Comparison of ENCODE assay signal across 1 cellular context in the genomic region with DNA sequence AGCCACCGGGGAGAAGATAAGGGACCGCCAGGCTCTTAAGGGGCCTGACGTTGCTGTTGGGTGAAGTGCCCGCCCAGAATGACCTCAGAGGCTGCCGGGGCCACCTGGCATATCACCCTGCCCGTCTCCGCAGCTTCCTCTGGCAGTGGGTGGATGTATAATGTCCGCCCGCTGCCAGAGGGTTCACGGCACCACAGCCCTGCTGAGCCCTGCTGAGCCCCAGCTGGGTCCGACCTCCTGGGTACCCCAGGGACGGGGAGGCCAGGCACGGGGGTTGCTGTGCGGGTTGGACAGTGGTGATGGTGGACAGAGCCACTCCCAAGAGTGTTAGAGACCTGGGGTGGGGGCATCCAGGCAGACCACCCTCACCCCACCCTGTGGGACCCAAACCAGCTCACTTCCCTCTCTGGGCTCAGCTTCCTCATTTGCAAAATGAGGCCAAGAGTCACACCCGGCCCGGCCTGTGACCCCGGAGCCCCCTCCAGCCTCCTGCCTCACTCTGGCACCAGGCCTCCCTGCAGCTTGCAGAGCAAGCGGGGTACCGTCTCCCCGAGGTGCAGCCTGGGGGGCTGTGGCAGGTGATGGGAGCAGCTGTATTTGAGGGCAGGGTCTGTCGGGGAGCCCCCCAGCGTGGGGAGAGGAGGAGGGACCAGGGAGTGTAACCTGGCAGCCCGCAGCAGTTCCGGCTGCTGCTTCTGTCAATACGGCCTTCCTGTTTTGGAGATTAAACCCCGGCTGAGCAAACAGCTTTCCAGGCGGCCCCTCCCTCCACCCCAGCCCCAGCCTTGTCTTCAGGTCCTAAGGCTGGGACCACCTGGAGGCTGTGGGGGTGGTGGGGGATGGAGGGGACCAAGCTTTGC.
TF ChIP-seq lines count a peak whose summit lies in the region.

No MANE protein-coding gene starts in this region.

TF ChIP-seq in HepG2, 621 proteins besides CTCF, POLR2A, EP300 and RAD21 (continues in another document):
- TF ChIP-seq HNF4A (CRISPR knock-in tag; IDR thresholded peaks at IDR 0.05): 0 out of 2 replicates have a peak, but pooled peaks have one; percentile 28
- TF ChIP-seq, protein P1, sequence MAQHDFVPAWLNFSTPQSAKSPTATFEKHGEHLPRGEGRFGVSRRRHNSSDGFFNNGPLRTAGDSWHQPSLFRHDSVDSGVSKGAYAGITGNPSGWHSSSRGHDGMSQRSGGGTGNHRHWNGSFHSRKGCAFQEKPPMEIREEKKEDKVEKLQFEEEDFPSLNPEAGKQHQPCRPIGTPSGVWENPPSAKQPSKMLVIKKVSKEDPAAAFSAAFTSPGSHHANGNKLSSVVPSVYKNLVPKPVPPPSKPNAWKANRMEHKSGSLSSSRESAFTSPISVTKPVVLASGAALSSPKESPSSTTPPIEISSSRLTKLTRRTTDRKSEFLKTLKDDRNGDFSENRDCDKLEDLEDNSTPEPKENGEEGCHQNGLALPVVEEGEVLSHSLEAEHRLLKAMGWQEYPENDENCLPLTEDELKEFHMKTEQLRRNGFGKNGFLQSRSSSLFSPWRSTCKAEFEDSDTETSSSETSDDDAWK (CRISPR knock-in tag; IDR thresholded peaks at IDR 0.05): no peak
- no peak for TF ChIP-seq ZNF614 (CRISPR knock-in tag; IDR thresholded peaks at IDR 0.05; ENCODE audit: borderline replicate concordance)
- TF ChIP-seq, protein P2, sequence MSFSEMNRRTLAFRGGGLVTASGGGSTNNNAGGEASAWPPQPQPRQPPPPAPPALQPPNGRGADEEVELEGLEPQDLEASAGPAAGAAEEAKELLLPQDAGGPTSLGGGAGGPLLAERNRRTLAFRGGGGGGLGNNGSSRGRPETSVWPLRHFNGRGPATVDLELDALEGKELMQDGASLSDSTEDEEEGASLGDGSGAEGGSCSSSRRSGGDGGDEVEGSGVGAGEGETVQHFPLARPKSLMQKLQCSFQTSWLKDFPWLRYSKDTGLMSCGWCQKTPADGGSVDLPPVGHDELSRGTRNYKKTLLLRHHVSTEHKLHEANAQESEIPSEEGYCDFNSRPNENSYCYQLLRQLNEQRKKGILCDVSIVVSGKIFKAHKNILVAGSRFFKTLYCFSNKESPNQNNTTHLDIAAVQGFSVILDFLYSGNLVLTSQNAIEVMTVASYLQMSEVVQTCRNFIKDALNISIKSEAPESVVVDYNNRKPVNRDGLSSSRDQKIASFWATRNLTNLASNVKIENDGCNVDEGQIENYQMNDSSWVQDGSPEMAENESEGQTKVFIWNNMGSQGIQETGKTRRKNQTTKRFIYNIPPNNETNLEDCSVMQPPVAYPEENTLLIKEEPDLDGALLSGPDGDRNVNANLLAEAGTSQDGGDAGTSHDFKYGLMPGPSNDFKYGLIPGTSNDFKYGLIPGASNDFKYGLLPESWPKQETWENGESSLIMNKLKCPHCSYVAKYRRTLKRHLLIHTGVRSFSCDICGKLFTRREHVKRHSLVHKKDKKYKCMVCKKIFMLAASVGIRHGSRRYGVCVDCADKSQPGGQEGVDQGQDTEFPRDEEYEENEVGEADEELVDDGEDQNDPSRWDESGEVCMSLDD (CRISPR knock-in tag; IDR thresholded peaks at IDR 0.05; ENCODE audit: borderline replicate concordance): peak; percentile 60; the same call in 1 of the 2 replicates
- TF ChIP-seq, protein P3, sequence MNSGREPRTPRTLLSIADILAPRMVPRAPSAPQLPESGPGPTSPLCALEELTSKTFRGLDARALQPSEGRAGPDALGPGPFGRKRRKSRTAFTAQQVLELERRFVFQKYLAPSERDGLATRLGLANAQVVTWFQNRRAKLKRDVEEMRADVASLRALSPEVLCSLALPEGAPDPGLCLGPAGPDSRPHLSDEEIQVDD (CRISPR knock-in tag; IDR thresholded peaks at IDR 0.05; ENCODE audit: borderline replicate concordance): no peak
- TF ChIP-seq HOXA5 (CRISPR knock-in tag; IDR thresholded peaks at IDR 0.05): no peak
- TF ChIP-seq, protein P4, sequence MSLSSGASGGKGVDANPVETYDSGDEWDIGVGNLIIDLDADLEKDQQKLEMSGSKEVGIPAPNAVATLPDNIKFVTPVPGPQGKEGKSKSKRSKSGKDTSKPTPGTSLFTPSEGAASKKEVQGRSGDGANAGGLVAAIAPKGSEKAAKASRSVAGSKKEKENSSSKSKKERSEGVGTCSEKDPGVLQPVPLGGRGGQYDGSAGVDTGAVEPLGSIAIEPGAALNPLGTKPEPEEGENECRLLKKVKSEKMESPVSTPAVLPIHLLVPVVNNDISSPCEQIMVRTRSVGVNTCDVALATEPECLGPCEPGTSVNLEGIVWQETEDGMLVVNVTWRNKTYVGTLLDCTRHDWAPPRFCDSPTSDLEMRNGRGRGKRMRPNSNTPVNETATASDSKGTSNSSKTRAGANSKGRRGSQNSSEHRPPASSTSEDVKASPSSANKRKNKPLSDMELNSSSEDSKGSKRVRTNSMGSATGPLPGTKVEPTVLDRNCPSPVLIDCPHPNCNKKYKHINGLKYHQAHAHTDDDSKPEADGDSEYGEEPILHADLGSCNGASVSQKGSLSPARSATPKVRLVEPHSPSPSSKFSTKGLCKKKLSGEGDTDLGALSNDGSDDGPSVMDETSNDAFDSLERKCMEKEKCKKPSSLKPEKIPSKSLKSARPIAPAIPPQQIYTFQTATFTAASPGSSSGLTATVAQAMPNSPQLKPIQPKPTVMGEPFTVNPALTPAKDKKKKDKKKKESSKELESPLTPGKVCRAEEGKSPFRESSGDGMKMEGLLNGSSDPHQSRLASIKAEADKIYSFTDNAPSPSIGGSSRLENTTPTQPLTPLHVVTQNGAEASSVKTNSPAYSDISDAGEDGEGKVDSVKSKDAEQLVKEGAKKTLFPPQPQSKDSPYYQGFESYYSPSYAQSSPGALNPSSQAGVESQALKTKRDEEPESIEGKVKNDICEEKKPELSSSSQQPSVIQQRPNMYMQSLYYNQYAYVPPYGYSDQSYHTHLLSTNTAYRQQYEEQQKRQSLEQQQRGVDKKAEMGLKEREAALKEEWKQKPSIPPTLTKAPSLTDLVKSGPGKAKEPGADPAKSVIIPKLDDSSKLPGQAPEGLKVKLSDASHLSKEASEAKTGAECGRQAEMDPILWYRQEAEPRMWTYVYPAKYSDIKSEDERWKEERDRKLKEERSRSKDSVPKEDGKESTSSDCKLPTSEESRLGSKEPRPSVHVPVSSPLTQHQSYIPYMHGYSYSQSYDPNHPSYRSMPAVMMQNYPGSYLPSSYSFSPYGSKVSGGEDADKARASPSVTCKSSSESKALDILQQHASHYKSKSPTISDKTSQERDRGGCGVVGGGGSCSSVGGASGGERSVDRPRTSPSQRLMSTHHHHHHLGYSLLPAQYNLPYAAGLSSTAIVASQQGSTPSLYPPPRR (CRISPR knock-in tag; IDR thresholded peaks at IDR 0.05; ENCODE audit: borderline replicate concordance): peak; percentile 75
- no peak for TF ChIP-seq ZNF776 (CRISPR knock-in tag; IDR thresholded peaks at IDR 0.05)
- no peak for TF ChIP-seq FOXP1 (IDR thresholded peaks at IDR 0.05)
- peak; percentile 39; the same call in 1 of the 2 replicates for TF ChIP-seq FOXP1 (CRISPR knock-in tag; IDR thresholded peaks at IDR 0.05)
- no peak for TF ChIP-seq SOX6 (IDR thresholded peaks at IDR 0.05)
- peak; percentile 63 for TF ChIP-seq SOX6 (CRISPR knock-in tag; IDR thresholded peaks at IDR 0.05)
- no peak for TF ChIP-seq ZBTB21 (CRISPR knock-in tag; IDR thresholded peaks at IDR 0.05)
- TF ChIP-seq REPIN1 (CRISPR knock-in tag; IDR thresholded peaks at IDR 0.05; ENCODE audit: borderline replicate concordance, low read depth): no peak
- TF ChIP-seq HNRNPH1 (optimal IDR thresholded peaks at IDR 0.05; ENCODE audit: low read depth, low read length): no peak
- 0 out of 2 replicates have a peak, but pooled peaks have one; percentile 41 for TF ChIP-seq SNAPC2 (CRISPR knock-in tag; IDR thresholded peaks at IDR 0.05)
- TF ChIP-seq NR2F6 (IDR thresholded peaks at IDR 0.05): peak; percentile 75
- peak; percentile 61 for TF ChIP-seq NR2F6 (CRISPR knock-in tag; IDR thresholded peaks at IDR 0.05)
- TF ChIP-seq, protein P5, sequence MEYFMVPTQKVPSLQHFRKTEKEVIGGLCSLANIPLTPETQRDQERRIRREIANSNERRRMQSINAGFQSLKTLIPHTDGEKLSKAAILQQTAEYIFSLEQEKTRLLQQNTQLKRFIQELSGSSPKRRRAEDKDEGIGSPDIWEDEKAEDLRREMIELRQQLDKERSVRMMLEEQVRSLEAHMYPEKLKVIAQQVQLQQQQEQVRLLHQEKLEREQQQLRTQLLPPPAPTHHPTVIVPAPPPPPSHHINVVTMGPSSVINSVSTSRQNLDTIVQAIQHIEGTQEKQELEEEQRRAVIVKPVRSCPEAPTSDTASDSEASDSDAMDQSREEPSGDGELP (IDR thresholded peaks at IDR 0.05; ENCODE audit: borderline replicate concordance, low read depth): peak; percentile 84
- TF ChIP-seq FOXK1 (CRISPR knock-in tag; IDR thresholded peaks at IDR 0.05; ENCODE audit: borderline replicate concordance, low read depth): 0 out of 2 replicates have a peak, but pooled peaks have one; percentile 26
- TF ChIP-seq THYN1 (CRISPR knock-in tag; IDR thresholded peaks at IDR 0.05; ENCODE audit: borderline replicate concordance, low read depth): no peak
- no peak for TF ChIP-seq ZFP36 (IDR thresholded peaks at IDR 0.05; ENCODE audit: borderline replicate concordance, low read depth, low read length, partially characterized antibody)
- TF ChIP-seq PRMT3 (CRISPR knock-in tag; IDR thresholded peaks at IDR 0.05; ENCODE audit: borderline replicate concordance, low read depth): no peak
- TF ChIP-seq, protein P6, sequence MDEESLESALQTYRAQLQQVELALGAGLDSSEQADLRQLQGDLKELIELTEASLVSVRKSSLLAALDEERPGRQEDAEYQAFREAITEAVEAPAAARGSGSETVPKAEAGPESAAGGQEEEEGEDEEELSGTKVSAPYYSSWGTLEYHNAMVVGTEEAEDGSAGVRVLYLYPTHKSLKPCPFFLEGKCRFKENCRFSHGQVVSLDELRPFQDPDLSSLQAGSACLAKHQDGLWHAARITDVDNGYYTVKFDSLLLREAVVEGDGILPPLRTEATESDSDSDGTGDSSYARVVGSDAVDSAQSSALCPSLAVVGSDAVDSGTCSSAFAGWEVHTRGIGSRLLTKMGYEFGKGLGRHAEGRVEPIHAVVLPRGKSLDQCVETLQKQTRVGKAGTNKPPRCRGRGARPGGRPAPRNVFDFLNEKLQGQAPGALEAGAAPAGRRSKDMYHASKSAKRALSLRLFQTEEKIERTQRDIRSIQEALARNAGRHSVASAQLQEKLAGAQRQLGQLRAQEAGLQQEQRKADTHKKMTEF (CRISPR knock-in tag; IDR thresholded peaks at IDR 0.05): peak; percentile 67
- TF ChIP-seq MTA3 (CRISPR knock-in tag; IDR thresholded peaks at IDR 0.05): no peak
- TF ChIP-seq KLF16 (CRISPR knock-in tag; IDR thresholded peaks at IDR 0.05): no peak; a peak in 1 of 4 replicates
- peak; percentile 90 for TF ChIP-seq FOXO1 (CRISPR knock-in tag; IDR thresholded peaks at IDR 0.05)
- TF ChIP-seq CCAR2 (optimal IDR thresholded peaks at IDR 0.05; ENCODE audit: low read depth, low read length): no peak
- no peak for TF ChIP-seq SRF (IDR thresholded peaks at IDR 0.05; ENCODE audit: low read depth, low read length)
- TF ChIP-seq, protein P7, sequence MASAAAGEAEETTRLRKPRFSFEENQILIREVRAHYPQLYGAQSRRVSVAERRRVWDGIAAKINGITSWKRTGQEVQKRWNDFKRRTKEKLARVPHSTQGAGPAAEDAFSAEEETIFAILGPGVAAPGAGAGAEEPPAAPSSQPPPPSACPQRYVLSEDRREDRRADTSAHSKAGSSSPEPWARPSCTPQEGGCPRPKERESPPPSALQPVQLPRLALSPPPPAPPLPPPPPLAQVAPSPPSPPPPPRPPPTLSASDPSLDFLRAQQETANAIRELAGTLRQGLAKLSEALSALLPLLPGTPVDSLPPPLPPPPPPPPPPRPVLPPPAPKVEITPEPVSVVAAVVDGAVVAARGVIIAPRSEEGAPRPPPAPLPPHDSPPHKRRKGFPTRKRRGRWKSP (CRISPR knock-in tag; IDR thresholded peaks at IDR 0.05): no peak
- TF ChIP-seq ZNF383 (CRISPR knock-in tag; IDR thresholded peaks at IDR 0.05; ENCODE audit: borderline replicate concordance): no peak
- no peak for TF ChIP-seq CHD2 (IDR thresholded peaks at IDR 0.05; ENCODE audit: low read depth, low read length)
- TF ChIP-seq ZBTB7A (CRISPR knock-in tag; IDR thresholded peaks at IDR 0.05): peak; percentile 98
- TF ChIP-seq, protein P8, sequence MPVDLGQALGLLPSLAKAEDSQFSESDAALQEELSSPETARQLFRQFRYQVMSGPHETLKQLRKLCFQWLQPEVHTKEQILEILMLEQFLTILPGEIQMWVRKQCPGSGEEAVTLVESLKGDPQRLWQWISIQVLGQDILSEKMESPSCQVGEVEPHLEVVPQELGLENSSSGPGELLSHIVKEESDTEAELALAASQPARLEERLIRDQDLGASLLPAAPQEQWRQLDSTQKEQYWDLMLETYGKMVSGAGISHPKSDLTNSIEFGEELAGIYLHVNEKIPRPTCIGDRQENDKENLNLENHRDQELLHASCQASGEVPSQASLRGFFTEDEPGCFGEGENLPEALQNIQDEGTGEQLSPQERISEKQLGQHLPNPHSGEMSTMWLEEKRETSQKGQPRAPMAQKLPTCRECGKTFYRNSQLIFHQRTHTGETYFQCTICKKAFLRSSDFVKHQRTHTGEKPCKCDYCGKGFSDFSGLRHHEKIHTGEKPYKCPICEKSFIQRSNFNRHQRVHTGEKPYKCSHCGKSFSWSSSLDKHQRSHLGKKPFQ (CRISPR knock-in tag; IDR thresholded peaks at IDR 0.05; ENCODE audit: insufficient replicate concordance): peak; percentile 91
- no peak for TF ChIP-seq ISX (CRISPR knock-in tag; conservative IDR thresholded peaks at IDR 0.05)
- TF ChIP-seq HDAC1 (CRISPR knock-in tag; IDR thresholded peaks at IDR 0.05): peak; percentile 64
- no peak for TF ChIP-seq ZNF143 (CRISPR knock-in tag; IDR thresholded peaks at IDR 0.05)
- TF ChIP-seq ZBTB7B (CRISPR knock-in tag; IDR thresholded peaks at IDR 0.05): peak; percentile 93
- no peak for TF ChIP-seq JUND (CRISPR knock-in tag; IDR thresholded peaks at IDR 0.05)
- peak; percentile 19; the same call in 1 of the 2 replicates for TF ChIP-seq SOX13 (IDR thresholded peaks at IDR 0.05)
- peak in 1 of 2 experiments; percentile 56; a peak in 2 of 4 replicates for TF ChIP-seq SOX13 (CRISPR knock-in tag; conservative IDR thresholded peaks at IDR 0.05 in 1 of 2, IDR thresholded peaks at IDR 0.05 in 1 of 2)
- TF ChIP-seq REL (CRISPR knock-in tag; conservative IDR thresholded peaks at IDR 0.05): peak; percentile 49; the same call in 1 of the 2 replicates
- TF ChIP-seq HOXD1 (CRISPR knock-in tag; IDR thresholded peaks at IDR 0.05): peak; percentile 81; the same call in 1 of the 2 replicates
- TF ChIP-seq NCOA2 (CRISPR knock-in tag; IDR thresholded peaks at IDR 0.05): peak; percentile 73
- no peak for TF ChIP-seq ZNF3 (CRISPR knock-in tag; IDR thresholded peaks at IDR 0.05)
- no peak for TF ChIP-seq KLF9 (CRISPR knock-in tag; IDR thresholded peaks at IDR 0.05; ENCODE audit: low read depth)
- no peak for TF ChIP-seq MIER2 (CRISPR knock-in tag; IDR thresholded peaks at IDR 0.05)
- TF ChIP-seq ZNF557 (CRISPR knock-in tag; IDR thresholded peaks at IDR 0.05): no peak
- TF ChIP-seq, protein P9, sequence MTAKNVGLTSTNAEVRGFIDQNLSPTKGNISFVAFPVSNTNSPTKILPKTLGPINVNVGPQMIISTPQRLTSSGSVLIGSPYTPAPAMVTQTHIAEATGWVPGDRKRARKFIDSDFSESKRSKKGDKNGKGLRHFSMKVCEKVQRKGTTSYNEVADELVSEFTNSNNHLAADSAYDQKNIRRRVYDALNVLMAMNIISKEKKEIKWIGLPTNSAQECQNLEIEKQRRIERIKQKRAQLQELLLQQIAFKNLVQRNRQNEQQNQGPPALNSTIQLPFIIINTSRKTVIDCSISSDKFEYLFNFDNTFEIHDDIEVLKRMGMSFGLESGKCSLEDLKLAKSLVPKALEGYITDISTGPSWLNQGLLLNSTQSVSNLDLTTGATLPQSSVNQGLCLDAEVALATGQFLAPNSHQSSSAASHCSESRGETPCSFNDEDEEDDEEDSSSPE (CRISPR knock-in tag; IDR thresholded peaks at IDR 0.05): no peak
- TF ChIP-seq SRSF4 (IDR thresholded peaks at IDR 0.05; ENCODE audit: low read depth, low read length, poor library complexity, severe bottlenecking): no peak
- TF ChIP-seq TGIF2 (CRISPR knock-in tag; IDR thresholded peaks at IDR 0.05): no peak
